In the genomic region with DNA sequence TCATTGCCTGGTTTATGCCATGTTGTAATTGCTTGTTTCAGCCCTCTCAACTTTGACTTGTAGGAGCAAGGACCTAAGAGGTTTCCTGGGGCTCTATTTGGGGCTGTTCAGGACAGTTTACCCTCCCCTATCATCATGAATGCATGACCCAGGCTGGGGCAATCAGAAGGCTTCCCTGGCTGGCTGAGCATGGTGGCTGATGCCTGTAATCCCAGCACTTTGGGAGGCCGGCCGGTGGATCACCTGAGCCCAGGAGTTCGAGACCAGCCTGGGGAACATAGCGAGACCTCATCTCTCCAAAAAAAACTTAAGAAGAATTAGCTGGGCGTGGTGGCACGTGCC, we compare ENCODE assay signal across 9 cellular contexts. TPM values are rescaled to one million over a fixed set of nuclear protein-coding genes. Genes with fewer than 3 reads are reported as not detected.
DNase-seq lines count a peak whose midpoint lies in the region; ATAC-seq and TF ChIP-seq lines count a peak whose summit lies in the region.
"Had no signal": no experiment of that assay in that cellular context is flagged by ENCODE, and none has a peak within 500 bp of the region (broad histone marks: within the 10 kb centered on the region; RNA-seq: fewer than 3 reads in every experiment).

No MANE protein-coding gene starts in this region.

- POLR2A ChIA-PET in T-cell (lab: Charles Lee): interaction anchor here (0.5 to 2.5 kb wide), 10 partner anchors 10 to 676 kb away, joined by 3 to 37 read pairs (median 6); a partner anchor contains a TSS

- CTCF ChIA-PET in T-cell (lab: Charles Lee): interaction anchor here (0.5 to 2.9 kb wide), 27 partner anchors 10 to 260 kb away, joined by 3 to 35 read pairs (median 5); a partner anchor contains a TSS

- H3K9me3 Mint-ChIP-seq in T-cell: no peaks in the 10 kb centered on the region

- H3K4me3 ChIP-seq in WI38 (ENCODE audit: low read depth, low read length) (peak overlapping the region; percentile 41), skin epidermis (peak overlapping the region in 1 of 7 experiments; percentile 1)

- DNase-seq in left ventricle myocardium superior (no peak), T-cell (no peak), midbrain (lab: John Stamatoyannopoulos, UW) (no peak)

- intact Hi-C loops in left ventricle myocardium superior (cut with micrococcal nuclease): loop anchor here (2.0 to 10.0 kb wide), 2 partner anchors 50 to 124 kb away; a partner anchor contains a TSS

- no peak overlapping the region for H3K27ac Mint-ChIP-seq in T-cell

- peaks cover 13 to 14% (median 13%) of the 10 kb centered on the region in 3 donors for H3K4me1 Mint-ChIP-seq in T-cell

- TF ChIP-seq CTCF in WI38 (IDR thresholded peaks at IDR 0.05; ENCODE audit: low read depth, low read length): no peak

- H3K4me3 Mint-ChIP-seq in T-cell: peak overlapping the region in 1 of 3 donors; percentile 59

- H3K27ac ChIP-seq in skin epidermis: peak overlapping the region in 14 of 21 experiments; percentile 10 to 81 (median 42)

- peak; percentile 12 for ATAC-seq in GM18502 (IDR thresholded peaks at IDR 0.05; ENCODE audit: poor library complexity, unreplicated experiment)
- peak; percentile 14 for ATAC-seq in left ventricle myocardium superior
- no peak for ATAC-seq in GM18519 (IDR thresholded peaks at IDR 0.05; ENCODE audit: low FRiP score, unreplicated experiment)
- no peak for ATAC-seq in GM18909 (IDR thresholded peaks at IDR 0.05; ENCODE audit: poor library complexity, unreplicated experiment)
- ATAC-seq in T-cell (replicated peaks in 1 of 4): no peak

- no peaks in the 10 kb centered on the region for H3K27me3 Mint-ChIP-seq in T-cell

- H3K36me3 Mint-ChIP-seq in T-cell: no peaks in the 10 kb centered on the region

RNA-seq across cellular contexts. Expression of a gene that starts 6.1 kb away (rescaled TPM):
- total RNA-seq in left ventricle myocardium superior (98.0 TPM), T-cell (10 to 100 TPM; 58.5 to 82.7 (median 69.1) TPM)

RNA-seq across cellular contexts. Expression of a gene that starts 11.4 kb away (rescaled TPM):
- total RNA-seq in left ventricle myocardium superior (41.2 TPM), T-cell (10 to 100 TPM; 35.7 to 52.6 (median 45.1) TPM)

RNA-seq across cellular contexts. Expression of a gene that starts 47.6 kb away (rescaled TPM):
- 89.2 TPM for total RNA-seq in left ventricle myocardium superior
- total RNA-seq in T-cell: 1,000 to 10,000 TPM in 1 of 5 donors, 100 to 1,000 TPM in 4; 247 to 1,161 (median 272) TPM

RNA-seq across cellular contexts. Expression of a gene that starts 54.8 kb away (rescaled TPM):
- total RNA-seq in left ventricle myocardium superior (0.57 TPM), T-cell (10 to 100 TPM in 2 of 5 donors, 1 to 10 TPM in 3; 4.1 to 42.8 (median 6.3) TPM)
- total RNA-seq: pulmonary artery endothelial cell had no signal

RNA-seq across cellular contexts. Expression of a gene that starts 57.0 kb away (rescaled TPM):
- total RNA-seq in left ventricle myocardium superior (0.27 TPM), T-cell (1 to 10 TPM in 3 of 5 donors, not detected in 2; 1.5 to 1.7 (median 1.5) TPM)

Comparison
In these comparisons a context has a peak if more than half of its experiments do, and no peak if none do; other contexts are left out.
1. ATAC-seq: peak in GM18502 (single experiment) and left ventricle myocardium superior (single experiment); none in GM18519 (single experiment), GM18909 (single experiment) and T-cell (0 of 4).